Comparison of ENCODE assay signal across 9 cellular contexts in the genomic region with DNA sequence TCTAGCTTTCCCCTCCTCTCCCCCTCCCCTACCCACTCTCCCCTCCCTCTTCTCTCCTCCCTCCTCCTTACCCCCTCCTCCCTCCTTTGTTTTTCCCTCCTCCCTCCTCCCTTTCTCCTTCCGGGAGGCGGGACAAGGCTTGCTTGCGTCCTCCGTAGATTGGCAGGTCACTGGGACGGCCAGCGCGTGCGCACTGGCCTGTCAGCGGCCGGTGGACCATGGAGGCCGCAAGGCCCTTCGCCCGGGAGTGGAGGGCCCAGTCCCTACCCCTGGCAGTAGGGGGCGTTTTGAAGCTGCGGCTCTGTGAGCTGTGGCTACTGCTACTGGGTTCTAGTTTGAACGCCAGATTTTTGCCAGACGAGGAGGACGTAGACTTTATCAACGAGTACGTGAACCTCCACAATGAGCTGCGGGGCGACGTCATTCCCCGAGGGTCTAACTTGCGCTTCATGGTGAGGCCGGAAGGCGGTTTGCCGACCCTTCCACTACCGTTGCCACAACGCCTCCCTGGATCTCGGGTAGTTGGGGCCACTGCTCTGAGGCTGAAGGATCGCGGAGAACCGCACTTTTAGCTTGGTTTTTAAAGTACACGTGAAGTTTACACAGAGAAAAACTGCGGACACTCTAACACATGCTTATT. TPM values are rescaled to one million over a fixed set of nuclear protein-coding genes. Genes with fewer than 3 reads are reported as not detected.
DNase-seq lines count a peak whose midpoint lies in the region; ATAC-seq and TF ChIP-seq lines count a peak whose summit lies in the region.
"Had no signal": no experiment of that assay in that cellular context is flagged by ENCODE, and none has a peak within 500 bp of the region (broad histone marks: within the 10 kb centered on the region; RNA-seq: fewer than 3 reads in every experiment).

GLIPR1L2 (plus strand) TSS at position 191 of the 640 bp plus-strand sequence; CDS start at position 219, 28 bp downstream.

- H3K36me3 Mint-ChIP-seq in activated CD4-positive, alpha-beta T cell treated with anti-CD3 and anti-CD28 coated beads for 36 hours (ENCODE audit: low read depth) = peaks cover 2% of the 10 kb centered on the region

- peak within 1 kb of the TSS; percentile 97 for H3K27ac Mint-ChIP-seq in activated CD4-positive, alpha-beta T cell treated with anti-CD3 and anti-CD28 coated beads for 36 hours

- intact Hi-C loops in activated CD4-positive, alpha-beta T cell treated with anti-CD3 and anti-CD28 coated beads for 36 hours (cut with DNase I, micrococcal nuclease) = loop anchor here (1.0 to 5.0 kb wide), 15 partner anchors 45 to 1371 kb away; partner anchors contain the start of genes GLIPR1 (in 2 of the 2), GLIPR1L1 (in 2 of the 2), KRR1 (in 2 of the 2) and ATXN7L3B (in 1 of the 2)

- ATAC-seq in GM19023 (IDR thresholded peaks at IDR 0.05; ENCODE audit: unreplicated experiment) (peak; percentile 97), HG03280 (IDR thresholded peaks at IDR 0.05; ENCODE audit: unreplicated experiment) (peak; percentile 98)
- peak; percentile 97 for ATAC-seq in activated CD4-positive, alpha-beta T cell treated with anti-CD3 and anti-CD28 coated beads for 36 hours

- peak within 1 kb of the TSS; percentile 80 for H3K4me3 ChIP-seq in choroid plexus epithelial cell (ENCODE audit: low read depth, low read length)

- H3K4me3 Mint-ChIP-seq in activated CD4-positive, alpha-beta T cell treated with anti-CD3 and anti-CD28 coated beads for 36 hours = peak within 1 kb of the TSS; percentile 93

- POLR2A ChIA-PET in activated CD4-positive, alpha-beta T cell treated with anti-CD3 and anti-CD28 coated beads for 36 hours (lab: Charles Lee) = interaction anchor here (0.8 kb wide), 1 partner anchor 90 kb away, joined by 4 read pairs; the partner anchor contains the start of gene GLIPR1

- peaks cover 5% of the 10 kb centered on the region for H3K9me3 Mint-ChIP-seq in activated CD4-positive, alpha-beta T cell treated with anti-CD3 and anti-CD28 coated beads for 36 hours (ENCODE audit: low read depth)

- TF ChIP-seq CTCF in AG09319 (IDR thresholded peaks at IDR 0.05; ENCODE audit: low read depth, low read length) (peak; percentile 91), choroid plexus epithelial cell (conservative IDR thresholded peaks at IDR 0.05; ENCODE audit: low read depth, low read length) (peak; percentile 92)

- DNase-seq in AG09319 (ENCODE audit: extremely low read depth, low read depth) (peak; percentile 97), NCI-H345 treated with DMSO at 0.1 percent for 48 hours (lab: John Stamatoyannopoulos, UW; ENCODE audit: unreplicated experiment) (peak; percentile 93), choroid plexus epithelial cell (ENCODE audit: low read depth) (peak; percentile 99), kidney glomerular epithelial cell (lab: John Stamatoyannopoulos, UW) (peak; percentile 95)
- DNase-seq in activated CD4-positive, alpha-beta T cell treated with anti-CD3 and anti-CD28 coated beads for 36 hours = peak; percentile 95
- peak; percentile 88 to 91 for DNase-seq in stimulated activated CD4-positive, alpha-beta T cell treated with anti-CD3 and anti-CD28 coated beads, Interleukin-15, amount 100 ng/mL, for 48 hours (ENCODE audit: low read depth in 2 of 2)

- H3K27me3 Mint-ChIP-seq in activated CD4-positive, alpha-beta T cell treated with anti-CD3 and anti-CD28 coated beads for 36 hours = no peaks in the 10 kb centered on the region

- CTCF ChIA-PET in activated CD4-positive, alpha-beta T cell treated with anti-CD3 and anti-CD28 coated beads for 36 hours (lab: Charles Lee) = interaction anchor here (0.6 to 2.9 kb wide), 18 partner anchors 17 to 646 kb away, joined by 3 to 21 read pairs (median 4); partner anchors contain the start of gene GLIPR1L1

- peaks cover 49% of the 10 kb centered on the region for H3K4me1 Mint-ChIP-seq in activated CD4-positive, alpha-beta T cell treated with anti-CD3 and anti-CD28 coated beads for 36 hours

RNA-seq across cellular contexts. Expression of gene GLIPR1L2, which starts in this region (rescaled TPM):
- under 1 TPM; 0.39 to 0.50 TPM for total RNA-seq in activated CD4-positive, alpha-beta T cell treated with anti-CD3 and anti-CD28 coated beads for 36 hours
- total RNA-seq: T-helper 1 cell treated with Interleukin-12 subunit alpha and Interleukin-12 subunit beta and Interleukin-4 antibody, amounts not matched to agents 30 ng/mL and 1 ng/mL, for 36 hours had no signal

Comparison
In these comparisons a context has a peak if more than half of its experiments do, and no peak if none do; other contexts are left out.
1. Peak in every context shown above with its lines: DNase-seq, ATAC-seq and H3K4me3 ChIP-seq.
2. Peak in DNase-seq and ATAC-seq in activated CD4-positive, alpha-beta T cell treated with anti-CD3 and anti-CD28 coated beads for 36 hours; RNA of the gene not detected or under 1 TPM.